Comparison of ENCODE assay signal across 10 cellular contexts in the genomic region with DNA sequence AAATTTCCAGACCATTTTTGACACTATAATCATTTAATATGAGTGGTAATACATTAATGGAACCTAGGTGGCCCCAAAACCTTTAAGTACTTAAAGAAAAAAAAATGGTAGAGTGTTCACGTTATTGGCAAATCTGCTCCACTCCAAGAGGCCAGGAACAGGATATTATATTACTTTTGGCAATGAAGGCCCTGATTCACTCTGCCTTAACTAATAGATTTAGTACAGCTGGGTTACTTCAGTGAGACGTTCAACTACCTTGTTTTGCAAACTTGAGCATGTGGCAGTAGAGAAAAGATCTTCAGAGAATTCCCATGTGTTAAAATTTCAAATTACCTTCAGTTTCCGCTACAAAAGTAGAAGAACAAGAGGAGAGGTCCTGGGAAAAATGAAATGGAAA. TPM values are rescaled to one million over a fixed set of nuclear protein-coding genes. Genes with fewer than 3 reads are reported as not detected.
DNase-seq lines count a peak whose midpoint lies in the region; FAIRE-seq and TF ChIP-seq lines count a peak whose summit lies in the region.
"Had no signal": no experiment of that assay in that cellular context is flagged by ENCODE, and none has a peak within 500 bp of the region (broad histone marks: within the 10 kb centered on the region; RNA-seq: fewer than 3 reads in every experiment).

No MANE protein-coding gene starts in this region.

- H3K36me3 Mint-ChIP-seq in astrocyte (ENCODE audit: low read depth, unreplicated experiment), result peaks cover 14% of the 10 kb centered on the region

- H2BK15ac ChIP-seq in mesendoderm (replicated peaks; ENCODE audit: low read depth), result no peak overlapping the region

- no peak overlapping the region for H2AK5ac ChIP-seq in mesendoderm (ENCODE audit: low read length)

- peaks cover 30% of the 10 kb centered on the region for H3K4me1 ChIP-seq in astrocyte (ENCODE audit: insufficient read depth, low read length)
- H3K4me1 ChIP-seq in mesendoderm (ENCODE audit: control insufficient read depth, low read depth, low read length), result no peaks in the 10 kb centered on the region

- no peak overlapping the region for H3K56ac ChIP-seq in mesendoderm (ENCODE audit: low read length)

- no peak overlapping the region for H3K9ac ChIP-seq in astrocyte (ENCODE audit: low read length)
- H3K9ac ChIP-seq in mesendoderm (ENCODE audit: low read length), result no peak overlapping the region

- peaks cover 100% of the 10 kb centered on the region for H4K20me1 ChIP-seq in astrocyte (ENCODE audit: insufficient read depth, low read length)

- no peak overlapping the region for H2BK120ac ChIP-seq in mesendoderm (ENCODE audit: low read depth, low read length)

- no peak overlapping the region for H2AFZ ChIP-seq in astrocyte (ENCODE audit: low read depth, low read length)

- no peak overlapping the region for H3K18ac ChIP-seq in mesendoderm (ENCODE audit: low read length)

- no peak overlapping the region for H2BK5ac ChIP-seq in mesendoderm (ENCODE audit: low read length)

- H3K27ac ChIP-seq in astrocyte (ENCODE audit: low read depth, low read length) (no peak overlapping the region), mesendoderm (ENCODE audit: low read depth, low read length) (no peak overlapping the region)

- peaks cover 48% of the 10 kb centered on the region for H3K4me1 Mint-ChIP-seq in astrocyte (ENCODE audit: low read depth, unreplicated experiment)

- FAIRE-seq in astrocyte (lab: Jason Lieb, UNC), result no peak

- TF ChIP-seq CTCF in AG10803 (conservative IDR thresholded peaks at IDR 0.05; ENCODE audit: low read length) (no peak), astrocyte (IDR thresholded peaks at IDR 0.05; ENCODE audit: insufficient read depth, low read depth, low read length) (no peak)

- H3K79me1 ChIP-seq in mesendoderm (ENCODE audit: low read length), result peaks cover 1% of the 10 kb centered on the region

- no peak overlapping the region for H4K5ac ChIP-seq in mesendoderm (ENCODE audit: low read length)

- no CpG with 5 or more reads among the region's 3 CpGs for whole genome bisulfite sequencing in mesendoderm (ENCODE audit: extremely low coverage, insufficient coverage, low lambda C conversion rate)

- H3K4me2 ChIP-seq in astrocyte (ENCODE audit: low read length), result no peak overlapping the region
- no peak overlapping the region for H3K4me2 ChIP-seq in mesendoderm (ENCODE audit: low read length)

- no peaks in the 10 kb centered on the region for H3K9me3 ChIP-seq in astrocyte (ENCODE audit: insufficient read depth, low read depth, low read length)
- H3K9me3 ChIP-seq: gastroesophageal sphincter had no signal

- H3K4me3 Mint-ChIP-seq in astrocyte (ENCODE audit: unreplicated experiment), result peak overlapping the region; percentile 40

- H3K27me3 Mint-ChIP-seq in astrocyte (ENCODE audit: low read depth, unreplicated experiment), result no peaks in the 10 kb centered on the region

- H4K8ac ChIP-seq in mesendoderm (ENCODE audit: low read depth, low read length), result no peak overlapping the region

- no peak overlapping the region for H3K23ac ChIP-seq in mesendoderm (ENCODE audit: low read length)

- peak; percentile 66 for DNase-seq in AG10803 (ENCODE audit: low read depth)
- peak; percentile 78 for DNase-seq in HCEC 1CT
- peak; percentile 55 for DNase-seq in astrocyte (ENCODE audit: low read depth)
- DNase-seq in iris pigment epithelial cell (ENCODE audit: low read depth), result peak; percentile 64
- DNase-seq in globus pallidus (ENCODE audit: low spot score), result no peak
- DNase-seq in Ammon's horn (ENCODE audit: low spot score), result no peak
- no peak for DNase-seq in inferior parietal cortex (ENCODE audit: extremely low spot score)
- DNase-seq in mesendoderm, result no peak
- DNase-seq: NCI-H510A had no signal

- no peak overlapping the region for H3K4ac ChIP-seq in mesendoderm (ENCODE audit: low read depth, low read length)

- H3K4me3 ChIP-seq in AG10803 (ENCODE audit: low read length), result no peak overlapping the region
- no peak overlapping the region for H3K4me3 ChIP-seq in astrocyte (ENCODE audit: insufficient read depth, low read depth, low read length)
- H3K4me3 ChIP-seq in mesendoderm (ENCODE audit: low read length), result no peak overlapping the region
- H3K4me3 ChIP-seq: gastroesophageal sphincter had no signal

- H3K9me3 Mint-ChIP-seq in astrocyte (ENCODE audit: unreplicated experiment), result no peaks in the 10 kb centered on the region

- H3K36me3 ChIP-seq in astrocyte (ENCODE audit: insufficient read depth, low read length) (peaks cover 3% of the 10 kb centered on the region), mesendoderm (ENCODE audit: control insufficient read depth, insufficient read depth, low read length) (peaks cover 4% of the 10 kb centered on the region)

- no peaks in the 10 kb centered on the region for H3K27me3 ChIP-seq in astrocyte (ENCODE audit: insufficient read depth, low read length)
- no peaks in the 10 kb centered on the region for H3K27me3 ChIP-seq in mesendoderm (ENCODE audit: insufficient read depth, low read length, poor library complexity)
- H3K27me3 ChIP-seq: gastroesophageal sphincter had no signal

- no peak overlapping the region for H3K27ac Mint-ChIP-seq in astrocyte (ENCODE audit: unreplicated experiment)

- H3K79me2 ChIP-seq in astrocyte (ENCODE audit: insufficient read depth, low read length), result peaks cover 100% of the 10 kb centered on the region
- peaks cover 95% of the 10 kb centered on the region for H3K79me2 ChIP-seq in mesendoderm (ENCODE audit: control insufficient read depth, insufficient read depth, low read length)

RNA-seq across cellular contexts. Expression of gene ADNP, which starts 12.8 kb away (rescaled TPM):
- 63.9 and 72.1 TPM in 2 replicates for total RNA-seq in astrocyte
- polyA plus RNA-seq in mesendoderm (2013, experiment 1 of 2), result 118 TPM
- 114 TPM for polyA plus RNA-seq in mesendoderm (2013, experiment 2 of 2)

RNA-seq across cellular contexts. Expression of gene DPM1, which starts 39.9 kb away (rescaled TPM):
- 57.9 and 63.4 TPM in 2 replicates for total RNA-seq in astrocyte
- 77.5 TPM for polyA plus RNA-seq in mesendoderm (2013, experiment 1 of 2)
- 81.0 TPM for polyA plus RNA-seq in mesendoderm (2013, experiment 2 of 2)

RNA-seq across cellular contexts. Expression of gene MOCS3, which starts 40.2 kb away (rescaled TPM):
- total RNA-seq in astrocyte, result 5.8 and 6.3 TPM in 2 replicates
- polyA plus RNA-seq in mesendoderm (2013, experiment 1 of 2), result 4.0 TPM
- polyA plus RNA-seq in mesendoderm (2013, experiment 2 of 2), result 4.3 TPM

Comparison
In these comparisons a context has a peak if more than half of its experiments do, and no peak if none do; other contexts are left out.
1. DNase-seq: peak in AG10803 (single experiment), HCEC 1CT (single experiment), astrocyte (single experiment) and iris pigment epithelial cell (single experiment); none in globus pallidus (single experiment), Ammon's horn (single experiment), inferior parietal cortex (single experiment) and mesendoderm (single experiment).